In genomic region chr6:27126046-27126814, GRCh38 we compare ENCODE assay signal across 9 cellular contexts.
A peak's percentile ranks its signal among the peaks of the same experiment; 100 is the strongest.
DNase-seq lines count a peak whose midpoint lies in the region; ATAC-seq and TF ChIP-seq lines count a peak whose summit lies in the region.
"Had no signal": no experiment of that assay in that cellular context is flagged by ENCODE, and none has a peak within 500 bp of the region (broad histone marks: within the 10 kb centered on the region; RNA-seq: fewer than 3 reads in every experiment).

No MANE protein-coding gene starts in this region.

- H3K27me3 ChIP-seq in heart left ventricle, result no peaks in the 10 kb centered on the region
- no peaks in the 10 kb centered on the region for H3K27me3 ChIP-seq in upper lobe of left lung

- no peak for ATAC-seq in heart left ventricle
- ATAC-seq in Right ventricle myocardium inferior, result no peak
- no peak for ATAC-seq in memory B cell (ENCODE audit: low read depth)
- no peak for ATAC-seq in upper lobe of left lung (ENCODE audit: low FRiP score in 2 of 2)
- ATAC-seq in GM18505 (IDR thresholded peaks at IDR 0.05; ENCODE audit: unreplicated experiment), result no peak
- no peak for ATAC-seq in HG03025 (IDR thresholded peaks at IDR 0.05; ENCODE audit: low FRiP score, unreplicated experiment)

- H3K9me3 ChIP-seq in heart left ventricle (no peaks in the 10 kb centered on the region), upper lobe of left lung (no peaks in the 10 kb centered on the region)
- H3K9me3 ChIP-seq: prostate gland had no signal

- peak overlapping the region in 8 of 12 donors; percentile 33 to 54 (median 48) for H3K4me3 ChIP-seq in heart left ventricle
- peak overlapping the region in 2 of 4 donors; percentile 40 to 46 for H3K4me3 ChIP-seq in upper lobe of left lung

- H3K4me1 Mint-ChIP-seq in activated CD4-positive, alpha-beta memory T cell treated with anti-CD3 and anti-CD28 coated beads, Interleukin-2, amount 10 ng/mL, durations not matched to agents 7 days and 5 days, result peaks cover 53% of the 10 kb centered on the region
- peaks cover 5% of the 10 kb centered on the region for H3K4me1 Mint-ChIP-seq in memory B cell

- H3K4me3 Mint-ChIP-seq in activated CD4-positive, alpha-beta memory T cell treated with anti-CD3 and anti-CD28 coated beads, Interleukin-2, amount 10 ng/mL, durations not matched to agents 7 days and 5 days, result peak overlapping the region; percentile 67
- peak overlapping the region; percentile 78 for H3K4me3 Mint-ChIP-seq in memory B cell

- TF ChIP-seq POLR2A in heart left ventricle (IDR thresholded peaks at IDR 0.05) (no peak), upper lobe of left lung (IDR thresholded peaks at IDR 0.05) (no peak), GM18505 (IDR thresholded peaks at IDR 0.05; ENCODE audit: borderline replicate concordance, extremely low read depth, insufficient read depth, insufficient read length) (no peak)

- peaks cover 20% of the 10 kb centered on the region for H3K36me3 Mint-ChIP-seq in activated CD4-positive, alpha-beta memory T cell treated with anti-CD3 and anti-CD28 coated beads, Interleukin-2, amount 10 ng/mL, durations not matched to agents 7 days and 5 days (ENCODE audit: low read depth)
- peaks cover 2% of the 10 kb centered on the region for H3K36me3 Mint-ChIP-seq in memory B cell

- intact Hi-C loops in heart left ventricle (cut with DNase I), result loop anchor here in 1 of 10 donors (2.0 to 10.0 kb wide), 2 partner anchors 33 to 769 kb away; a partner anchor contains a TSS
- intact Hi-C loops in Right ventricle myocardium inferior (cut with DNase I), result loop anchor here (5.0 kb wide), 1 partner anchor 626 kb away; no protein-coding TSS in a partner anchor

- no peaks in the 10 kb centered on the region for H3K9me3 Mint-ChIP-seq in activated CD4-positive, alpha-beta memory T cell treated with anti-CD3 and anti-CD28 coated beads, Interleukin-2, amount 10 ng/mL, durations not matched to agents 7 days and 5 days
- no peaks in the 10 kb centered on the region for H3K9me3 Mint-ChIP-seq in memory B cell

- peak overlapping the region; percentile 84 for H3K27ac Mint-ChIP-seq in activated CD4-positive, alpha-beta memory T cell treated with anti-CD3 and anti-CD28 coated beads, Interleukin-2, amount 10 ng/mL, durations not matched to agents 7 days and 5 days
- peak overlapping the region; percentile 82 for H3K27ac Mint-ChIP-seq in memory B cell

- POLR2A ChIA-PET in activated CD4-positive, alpha-beta memory T cell treated with anti-CD3 and anti-CD28 coated beads, Interleukin-2, amount 10 ng/mL, durations not matched to agents 7 days and 5 days (lab: Charles Lee), result interaction anchor here (0.6 to 12.5 kb wide), 13 partner anchors 13 to 1104 kb away, joined by 3 to 971 read pairs (median 5); a partner anchor contains a TSS

- CTCF ChIA-PET in activated CD4-positive, alpha-beta memory T cell treated with anti-CD3 and anti-CD28 coated beads, Interleukin-2, amount 10 ng/mL, durations not matched to agents 7 days and 5 days (lab: Charles Lee), result interaction anchor here (0.7 to 3.0 kb wide), 9 partner anchors 18 to 1109 kb away, joined by 3 to 20 read pairs (median 5); a partner anchor contains a TSS

- H3K36me3 ChIP-seq in heart left ventricle, result no peaks in the 10 kb centered on the region
- no peaks in the 10 kb centered on the region for H3K36me3 ChIP-seq in upper lobe of left lung
- H3K36me3 ChIP-seq: prostate gland had no signal

- WGBS in heart left ventricle, 4 donors, result 92 to 95% (median 93%) methylated on average over 6 of the region's 6 CpGs
- WGBS in upper lobe of left lung, 2 donors, result 87 to 89% methylated on average over 6 of the region's 6 CpGs

- TF ChIP-seq CTCF in heart left ventricle (IDR thresholded peaks at IDR 0.05) (no peak), upper lobe of left lung (IDR thresholded peaks at IDR 0.05) (no peak)

- TF ChIP-seq EP300 in upper lobe of left lung (IDR thresholded peaks at IDR 0.05), result no peak

- peak overlapping the region in 7 of 12 donors; percentile 38 to 80 (median 75) for H3K27ac ChIP-seq in heart left ventricle
- H3K27ac ChIP-seq in upper lobe of left lung, result peak overlapping the region in 3 of 4 donors; percentile 8 to 53 (median 34)

- no peaks in the 10 kb centered on the region for H3K27me3 Mint-ChIP-seq in activated CD4-positive, alpha-beta memory T cell treated with anti-CD3 and anti-CD28 coated beads, Interleukin-2, amount 10 ng/mL, durations not matched to agents 7 days and 5 days
- no peaks in the 10 kb centered on the region for H3K27me3 Mint-ChIP-seq in memory B cell

- peaks cover 0 to 14% (median 3%) of the 10 kb centered on the region in 12 donors for H3K4me1 ChIP-seq in heart left ventricle
- peaks cover 0 to 11% (median 6%) of the 10 kb centered on the region in 4 donors for H3K4me1 ChIP-seq in upper lobe of left lung
- H3K4me1 ChIP-seq: prostate gland had no signal

- DNase-seq in heart left ventricle (no peak), Right ventricle myocardium inferior (ENCODE audit: missing footprints) (no peak), memory B cell (ENCODE audit: low spot score in 2 of 2) (no peak), upper lobe of left lung (no peak), CD1c-positive myeloid dendritic cell (ENCODE audit: extremely low spot score) (no peak)
- no peak for DNase-seq in activated CD4-positive, alpha-beta memory T cell treated with anti-CD3 and anti-CD28 coated beads, Interleukin-2, amount 10 ng/mL, durations not matched to agents 7 days and 5 days
